In the genomic region with DNA sequence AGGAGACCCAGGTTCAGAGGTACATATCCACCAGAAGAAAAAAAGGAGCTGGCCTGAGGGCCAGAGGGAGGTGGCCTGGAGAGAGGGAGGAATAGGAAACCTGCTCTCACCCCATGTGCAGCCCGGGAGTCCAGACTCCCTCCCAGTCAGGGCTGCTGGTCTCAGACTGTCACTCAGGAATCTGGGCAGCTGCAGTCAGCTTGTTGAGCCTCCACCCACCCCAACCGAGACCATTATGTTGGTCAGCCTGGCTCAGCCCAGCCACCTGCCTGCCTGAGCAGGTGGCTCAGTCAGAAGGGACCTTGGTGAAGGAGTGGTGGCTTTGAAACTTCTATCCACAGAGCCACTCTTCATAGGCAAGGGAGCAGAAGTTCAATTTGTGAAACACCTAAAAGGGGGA, we compare ENCODE assay signal across 14 cellular contexts. TPM values are rescaled to one million over a fixed set of nuclear protein-coding genes. Genes with fewer than 3 reads are reported as not detected.
A peak's percentile ranks its signal among the peaks of the same experiment; 100 is the strongest.
DNase-seq lines count a peak whose midpoint lies in the region; ATAC-seq and TF ChIP-seq lines count a peak whose summit lies in the region.
"Had no signal": no experiment of that assay in that cellular context is flagged by ENCODE, and none has a peak within 500 bp of the region (broad histone marks: within the 10 kb centered on the region; RNA-seq: fewer than 3 reads in every experiment).

No MANE protein-coding gene starts in this region.

- H3K27me3 ChIP-seq in mammary epithelial cell (ENCODE audit: insufficient read depth, low read length) (no peaks in the 10 kb centered on the region), Panc1 (ENCODE audit: control insufficient read depth, insufficient read depth, low read length) (no peaks in the 10 kb centered on the region), Peyer's patch (no peaks in the 10 kb centered on the region)
- H3K27me3 ChIP-seq: esophagus muscularis mucosa, uterus had no signal

- H3K27me3 Mint-ChIP-seq in MCF 10A (ENCODE audit: insufficient read depth, unreplicated experiment) (no peaks in the 10 kb centered on the region), type B pancreatic cell (no peaks in the 10 kb centered on the region)
- H3K27me3 Mint-ChIP-seq: activated naive CD4-positive, alpha-beta T cell treated with anti-CD3 and anti-CD28 coated beads, Interleukin-2, amount 50 U/mL, for 24 hours had no signal

- TF ChIP-seq POLR2A in Peyer's patch (IDR thresholded peaks at IDR 0.05), result no peak

- ATAC-seq in Panc1 (peak; percentile 47; the same call in 1 of the 2 replicates), GM19455 (IDR thresholded peaks at IDR 0.05; ENCODE audit: unreplicated experiment) (no peak), GM21515 (IDR thresholded peaks at IDR 0.05; ENCODE audit: unreplicated experiment) (no peak)

- H3K9ac ChIP-seq in mammary epithelial cell (ENCODE audit: insufficient read depth, low read length), result no peak overlapping the region

- H3K27ac Mint-ChIP-seq in MCF 10A (ENCODE audit: low read depth, unreplicated experiment) (peak overlapping the region; percentile 39), type B pancreatic cell (no peak overlapping the region)
- H3K27ac Mint-ChIP-seq: activated naive CD4-positive, alpha-beta T cell treated with anti-CD3 and anti-CD28 coated beads, Interleukin-2, amount 50 U/mL, for 24 hours; memory B cell had no signal

- DNase-seq in MCF 10A (ENCODE audit: unreplicated experiment) (no peak), mammary epithelial cell (no peak), Panc1 (ENCODE audit: low read depth, low spot score) (no peak), kidney tubule cell (ENCODE audit: low spot score) (peak; percentile 55), Peyer's patch (no peak), type B pancreatic cell (ENCODE audit: extremely low spot score, unreplicated experiment) (no peak)
- DNase-seq: NCI-H1436 treated with DMSO at 0.1 percent for 48 hours, psoas muscle, uterus had no signal

- intact Hi-C loops in MCF 10A (cut with micrococcal nuclease) (no loop called here), mammary epithelial cell (cut with micrococcal nuclease) (no loop called here), Panc1 (cut with micrococcal nuclease; ENCODE audit: unreplicated experiment) (no loop called here)

- no peak overlapping the region for H3K4me3 ChIP-seq in mammary epithelial cell (replicated peaks in 1 of 3; ENCODE audit: insufficient read depth in 1 of 3, low read depth in 2 of 3, low read length in 3 of 3)
- no peak overlapping the region for H3K4me3 ChIP-seq in Panc1 (ENCODE audit: low read depth in 2 of 2, low read length in 2 of 2)
- H3K4me3 ChIP-seq in Peyer's patch, result no peak overlapping the region
- H3K4me3 ChIP-seq: esophagus muscularis mucosa, psoas muscle, uterus had no signal

- dilution Hi-C loops in mammary epithelial cell (cut with HindIII; ENCODE audit: low sequenced_read_pairs), result no loop called here

- no peaks in the 10 kb centered on the region for H3K9me3 Mint-ChIP-seq in MCF 10A (ENCODE audit: unreplicated experiment)
- H3K9me3 Mint-ChIP-seq in type B pancreatic cell, result no peaks in the 10 kb centered on the region
- H3K9me3 Mint-ChIP-seq: activated naive CD4-positive, alpha-beta T cell treated with anti-CD3 and anti-CD28 coated beads, Interleukin-2, amount 50 U/mL, for 24 hours; memory B cell had no signal

- H3K4me1 ChIP-seq in mammary epithelial cell (ENCODE audit: insufficient read depth, low read length) (peaks cover 31% of the 10 kb centered on the region), Panc1 (ENCODE audit: control insufficient read depth, insufficient read depth, low read length) (no peaks in the 10 kb centered on the region), Peyer's patch (peaks cover 6 to 26% (median 11%) of the 10 kb centered on the region in 4 donors)
- H3K4me1 ChIP-seq: psoas muscle, uterus had no signal

- H3K36me3 Mint-ChIP-seq in MCF 10A (ENCODE audit: insufficient read depth, unreplicated experiment), result no peaks in the 10 kb centered on the region
- H3K36me3 Mint-ChIP-seq in type B pancreatic cell, result no peaks in the 10 kb centered on the region
- H3K36me3 Mint-ChIP-seq: activated naive CD4-positive, alpha-beta T cell treated with anti-CD3 and anti-CD28 coated beads, Interleukin-2, amount 50 U/mL, for 24 hours; memory B cell had no signal

- no TSS peak for BruUV-seq in MCF 10A (replicated peaks; lab: Mats Ljungman, UMichigan)
- BruUV-seq in mammary epithelial cell (replicated peaks; lab: Mats Ljungman, UMichigan), result no TSS peak
- BruUV-seq in Panc1 (replicated peaks; lab: Mats Ljungman, UMichigan), result no TSS peak

- no CpG with 5 or more reads among the region's 2 CpGs for WGBS in mammary epithelial cell (ENCODE audit: low coverage, missing lambda C conversion rate)

- CTCF ChIA-PET in MCF 10A (lab: Yijun Ruan, JAX) (interaction anchor here (1.2 to 2.7 kb wide), 3 partner anchors 15 to 147 kb away, joined by 3 to 17 read pairs (median 7); a partner anchor contains a TSS), mammary epithelial cell (lab: Charles Lee; ENCODE audit: low non-redundant PET) (no interaction called here), Panc1 (lab: Charles Lee) (no interaction called here)

- H3K27ac ChIP-seq in mammary epithelial cell (ENCODE audit: insufficient read depth, low read depth, low read length) (no peak overlapping the region), Panc1 (ENCODE audit: low read length) (no peak overlapping the region), Peyer's patch (no peak overlapping the region)
- H3K27ac ChIP-seq: esophagus muscularis mucosa, psoas muscle, uterus had no signal

- H3K79me2 ChIP-seq in mammary epithelial cell (ENCODE audit: insufficient read depth, low read length), result no peaks in the 10 kb centered on the region

- H3K36me3 ChIP-seq in mammary epithelial cell (ENCODE audit: insufficient read depth, low read length) (no peaks in the 10 kb centered on the region), Panc1 (ENCODE audit: control insufficient read depth, insufficient read depth, low read length) (no peaks in the 10 kb centered on the region), Peyer's patch (no peaks in the 10 kb centered on the region)
- H3K36me3 ChIP-seq: esophagus muscularis mucosa, uterus had no signal

- no peak overlapping the region for H3K4me3 Mint-ChIP-seq in MCF 10A (ENCODE audit: unreplicated experiment)
- no peak overlapping the region for H3K4me3 Mint-ChIP-seq in type B pancreatic cell
- H3K4me3 Mint-ChIP-seq: activated naive CD4-positive, alpha-beta T cell treated with anti-CD3 and anti-CD28 coated beads, Interleukin-2, amount 50 U/mL, for 24 hours; memory B cell had no signal

- TF ChIP-seq CTCF in MCF 10A (IDR thresholded peaks at IDR 0.05; ENCODE audit: unreplicated experiment), result no peak
- TF ChIP-seq CTCF in mammary epithelial cell (conservative IDR thresholded peaks at IDR 0.05 in 1 of 2, IDR thresholded peaks at IDR 0.05 in 1 of 2; ENCODE audit: extremely low read depth in 1 of 2, insufficient read depth in 1 of 2, low read depth in 1 of 2, low read length in 2 of 2), result no peak
- no peak for TF ChIP-seq CTCF in Panc1 (IDR thresholded peaks at IDR 0.05)
- TF ChIP-seq CTCF in Peyer's patch (IDR thresholded peaks at IDR 0.05), result no peak
- TF ChIP-seq CTCF in type B pancreatic cell (conservative IDR thresholded peaks at IDR 0.05), result no peak

- no peaks in the 10 kb centered on the region for H4K20me1 ChIP-seq in mammary epithelial cell (ENCODE audit: insufficient read depth, low read length)

- H3K9me3 ChIP-seq in mammary epithelial cell (replicated peaks; ENCODE audit: insufficient read depth, low read length) (no peaks in the 10 kb centered on the region), Panc1 (ENCODE audit: control insufficient read depth, insufficient read depth, low read depth, low read length) (no peaks in the 10 kb centered on the region), Peyer's patch (no peaks in the 10 kb centered on the region)
- H3K9me3 ChIP-seq: esophagus muscularis mucosa, psoas muscle, uterus had no signal

- peaks cover 39% of the 10 kb centered on the region for H3K4me1 Mint-ChIP-seq in MCF 10A (ENCODE audit: insufficient read depth, unreplicated experiment)
- peaks cover 34% of the 10 kb centered on the region for H3K4me1 Mint-ChIP-seq in type B pancreatic cell (ENCODE audit: unreplicated experiment)

- H2AFZ ChIP-seq in mammary epithelial cell (ENCODE audit: low read depth, low read length), result no peak overlapping the region

- POLR2A ChIA-PET in MCF 10A (lab: Yijun Ruan, JAX), result interaction anchor here (0.6 kb wide), 1 partner anchor 15 kb away, joined by 3 read pairs; no protein-coding TSS in a partner anchor
- POLR2A ChIA-PET in Panc1 (lab: Charles Lee), result no interaction called here

- in situ Hi-C loops in mammary epithelial cell (cut with MboI; ENCODE audit: low sequenced_read_pairs in 2 of 2), result no loop called here
- in situ Hi-C loops in Panc1 (cut with HindIII; ENCODE audit: low pct_unique_long_range_greater_than_20kb, low sequenced_read_pairs), result no loop called here

- no peak overlapping the region for H3K4me2 ChIP-seq in mammary epithelial cell (ENCODE audit: insufficient read depth, low read depth, low read length)

RNA-seq across cellular contexts. Expression of a gene that starts 53.3 kb away (rescaled TPM):
- 6.7 and 10.1 TPM in 2 replicates for total RNA-seq in MCF 10A (2022)
- total RNA-seq in mammary epithelial cell, result 10 to 100 TPM; 14.4 to 29.7 TPM
- polyA plus RNA-seq in mammary epithelial cell, result 8.9 TPM
- 27.8 TPM for polyA minus RNA-seq in mammary epithelial cell
- total RNA-seq in Panc1 (2021; ENCODE audit: unreplicated experiment), result 8.6 TPM
- polyA plus RNA-seq in Panc1 (2012; ENCODE audit: insufficient read length), result 9.2 TPM
- total RNA-seq in Peyer's patch, result 100 to 1,000 TPM in 1 of 4 donors, 10 to 100 TPM in 3; 23.1 to 104 (median 57.2) TPM
- 62.7 and 68.1 TPM in 2 replicates for total RNA-seq in type B pancreatic cell (ENCODE audit: low replicate concordance)
